Comparison of ENCODE assay signal across 9 cellular contexts in genomic region chr11:48020092-48020755, GRCh38. TPM values are rescaled to one million over a fixed set of nuclear protein-coding genes. Genes with fewer than 3 reads are reported as not detected.
DNase-seq lines count a peak whose midpoint lies in the region; ATAC-seq, FAIRE-seq and TF ChIP-seq lines count a peak whose summit lies in the region.
"Had no signal": no experiment of that assay in that cellular context is flagged by ENCODE, and none has a peak within 500 bp of the region (broad histone marks: within the 10 kb centered on the region; RNA-seq: fewer than 3 reads in every experiment).

No MANE protein-coding gene starts in this region.

- H3K27me3 Mint-ChIP-seq in activated CD4-positive, alpha-beta T cell treated with anti-CD3 and anti-CD28 coated beads for 36 hours = no peaks in the 10 kb centered on the region
- H3K27me3 Mint-ChIP-seq in activated B cell treated with CpG ODN at 0.5 μM for 24 hours (no peaks in the 10 kb centered on the region), nephron progenitor cell (ENCODE audit: low read depth, poor library complexity) (no peaks in the 10 kb centered on the region)

- peak; percentile 59 for DNase-seq in activated CD4-positive, alpha-beta T cell treated with anti-CD3 and anti-CD28 coated beads for 36 hours
- no peak for DNase-seq in activated CD4-positive, alpha-beta T cell treated with anti-CD3 and anti-CD28 coated beads, Interleukin-2, amount 50 U/mL, for 1 hour
- no peak for DNase-seq in activated B cell treated with CpG ODN at 0.5 μM for 24 hours
- no peak for DNase-seq in nephron progenitor cell
- no peak for DNase-seq in D721Med (ENCODE audit: insufficient read length, low spot score)
- no peak for DNase-seq in cortex of kidney (lab: John Stamatoyannopoulos, UW)
- no peak for DNase-seq in epidermal melanocyte (ENCODE audit: insufficient read length, low spot score)

- POLR2A ChIA-PET in activated CD4-positive, alpha-beta T cell treated with anti-CD3 and anti-CD28 coated beads for 36 hours (lab: Charles Lee) = interaction anchor here (0.5 to 0.8 kb wide), 2 partner anchors 36 to 38 kb away, joined by 3 to 7 read pairs; no protein-coding TSS in a partner anchor
- POLR2A ChIA-PET in activated B cell treated with CpG ODN at 0.5 μM for 24 hours (lab: Charles Lee) = interaction anchor here (0.6 to 3.8 kb wide), 15 partner anchors 10 to 166 kb away, joined by 3 to 26 read pairs (median 4); no protein-coding TSS in a partner anchor

- TF ChIP-seq CTCF in activated B cell treated with CpG ODN at 0.5 μM for 24 hours (IDR thresholded peaks at IDR 0.05) (no peak), nephron progenitor cell (IDR thresholded peaks at IDR 0.05) (no peak), D721Med (IDR thresholded peaks at IDR 0.05; ENCODE audit: insufficient read depth, missing control alignments) (no peak)

- H3K4me3 Mint-ChIP-seq in activated CD4-positive, alpha-beta T cell treated with anti-CD3 and anti-CD28 coated beads for 36 hours = peak overlapping the region; percentile 13
- H3K4me3 Mint-ChIP-seq in activated B cell treated with CpG ODN at 0.5 μM for 24 hours = peak overlapping the region; percentile 40
- no peak overlapping the region for H3K4me3 Mint-ChIP-seq in nephron progenitor cell

- peaks cover 13% of the 10 kb centered on the region for H3K36me3 Mint-ChIP-seq in activated CD4-positive, alpha-beta T cell treated with anti-CD3 and anti-CD28 coated beads for 36 hours (ENCODE audit: low read depth)
- H3K36me3 Mint-ChIP-seq in activated B cell treated with CpG ODN at 0.5 μM for 24 hours (ENCODE audit: low read depth) (no peaks in the 10 kb centered on the region), nephron progenitor cell (ENCODE audit: low read depth) (no peaks in the 10 kb centered on the region)

- H3K9me3 Mint-ChIP-seq in activated CD4-positive, alpha-beta T cell treated with anti-CD3 and anti-CD28 coated beads for 36 hours (ENCODE audit: low read depth) = no peaks in the 10 kb centered on the region
- H3K9me3 Mint-ChIP-seq in activated B cell treated with CpG ODN at 0.5 μM for 24 hours (no peaks in the 10 kb centered on the region), nephron progenitor cell (no peaks in the 10 kb centered on the region)

- CTCF ChIA-PET in activated CD4-positive, alpha-beta T cell treated with anti-CD3 and anti-CD28 coated beads for 36 hours (lab: Charles Lee) = interaction anchor here (0.6 to 2.9 kb wide), 7 partner anchors 11 to 346 kb away, joined by 3 to 13 read pairs (median 4); no protein-coding TSS in a partner anchor
- CTCF ChIA-PET in activated B cell treated with CpG ODN at 0.5 μM for 24 hours (lab: Charles Lee) = interaction anchor here (0.6 to 3.2 kb wide), 14 partner anchors 10 to 167 kb away, joined by 3 to 22 read pairs (median 4); partner anchors contain the start of gene PTPRJ

- H3K27ac Mint-ChIP-seq in activated CD4-positive, alpha-beta T cell treated with anti-CD3 and anti-CD28 coated beads for 36 hours = peak overlapping the region; percentile 76
- peak overlapping the region; percentile 88 for H3K27ac Mint-ChIP-seq in activated B cell treated with CpG ODN at 0.5 μM for 24 hours
- H3K27ac Mint-ChIP-seq in nephron progenitor cell = peak overlapping the region; percentile 8

- no peak for FAIRE-seq in D721Med (lab: Jason Lieb, UNC)
- FAIRE-seq: A204.1 had no signal

- ATAC-seq in activated CD4-positive, alpha-beta T cell treated with anti-CD3 and anti-CD28 coated beads for 36 hours = peak; percentile 59
- peak; percentile 79 for ATAC-seq in HG03095 (IDR thresholded peaks at IDR 0.05; ENCODE audit: unreplicated experiment)
- ATAC-seq in activated B cell treated with CpG ODN at 0.5 μM for 24 hours (ENCODE audit: low read depth) = peak; percentile 80

- intact Hi-C loops in activated CD4-positive, alpha-beta T cell treated with anti-CD3 and anti-CD28 coated beads for 36 hours (cut with DNase I, micrococcal nuclease) = loop anchor here (1.0 to 2.0 kb wide), 4 partner anchors 11 to 89 kb away; no protein-coding TSS in a partner anchor
- intact Hi-C loops in activated B cell treated with CpG ODN at 0.5 μM for 24 hours (cut with micrococcal nuclease) = loop anchor here (1.0 kb wide), 7 partner anchors 12 to 162 kb away; no protein-coding TSS in a partner anchor

- peaks cover 72% of the 10 kb centered on the region for H3K4me1 Mint-ChIP-seq in activated CD4-positive, alpha-beta T cell treated with anti-CD3 and anti-CD28 coated beads for 36 hours
- H3K4me1 Mint-ChIP-seq in activated B cell treated with CpG ODN at 0.5 μM for 24 hours (peaks cover 79% of the 10 kb centered on the region), nephron progenitor cell (peaks cover 78% of the 10 kb centered on the region)

RNA-seq across cellular contexts. Expression of gene PTPRJ, which starts 39.9 kb away (rescaled TPM):
- 10 to 100 TPM; 20.8 to 21.3 TPM for total RNA-seq in activated CD4-positive, alpha-beta T cell treated with anti-CD3 and anti-CD28 coated beads for 36 hours
- total RNA-seq in activated B cell treated with CpG ODN at 0.5 μM for 24 hours = 18.8 and 19.2 TPM in 2 replicates

Comparison
In these comparisons a context has a peak if more than half of its experiments do, and no peak if none do; other contexts are left out.
1. H3K27ac Mint-ChIP-seq: peak in every context shown above with its lines; median percentile 88 in activated B cell treated with CpG ODN at 0.5 μM for 24 hours; 76 in activated CD4-positive, alpha-beta T cell treated with anti-CD3 and anti-CD28 coated beads for 36 hours; 8 in nephron progenitor cell.